Comparison of ENCODE assay signal across 8 cellular contexts in the genomic region with DNA sequence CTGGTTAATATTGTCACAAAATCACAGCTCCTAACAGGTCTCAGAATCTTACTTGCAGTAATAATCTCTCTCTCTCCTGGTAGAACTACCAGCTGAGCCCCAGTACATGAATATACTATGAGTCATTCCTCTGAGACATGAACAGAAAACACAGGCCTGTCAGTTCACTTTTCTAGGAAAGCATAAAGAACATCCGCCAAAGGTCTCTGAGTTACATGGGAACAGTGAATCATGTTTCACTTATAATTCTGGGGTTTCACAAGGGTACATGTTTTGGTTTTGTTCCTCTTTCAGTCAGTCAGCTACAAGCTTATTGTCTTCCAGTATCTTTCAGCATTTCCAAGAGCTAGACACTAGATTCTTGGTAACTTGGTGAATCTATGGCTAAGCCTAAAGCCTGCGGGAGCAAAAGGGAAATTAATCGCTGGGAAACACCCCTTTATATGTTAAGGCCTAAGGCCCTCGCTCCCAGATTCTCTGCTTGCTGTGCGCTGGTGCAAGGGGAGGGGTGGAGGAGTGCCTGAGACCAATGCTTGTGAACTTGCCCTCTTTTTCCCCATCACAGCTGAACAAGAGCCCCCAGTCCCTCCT. TPM values are rescaled to one million over a fixed set of nuclear protein-coding genes. Genes with fewer than 3 reads are reported as not detected.
DNase-seq lines count a peak whose midpoint lies in the region; ATAC-seq and TF ChIP-seq lines count a peak whose summit lies in the region.

No MANE protein-coding gene starts in this region.

- H3K36me3 Mint-ChIP-seq in activated T-helper 17 cell treated with anti-CD3 and anti-CD28 coated beads, Interleukin-2, amount 50 U/mL, for 72 hours (ENCODE audit: low read depth): peaks cover 77% of the 10 kb centered on the region

- no peaks in the 10 kb centered on the region for H3K9me3 ChIP-seq in GM23248 (ENCODE audit: low read depth)
- H3K9me3 ChIP-seq in smooth muscle cell (replicated peaks; ENCODE audit: low read depth): no peaks in the 10 kb centered on the region
- no peaks in the 10 kb centered on the region for H3K9me3 ChIP-seq in ovary

- peak overlapping the region; percentile 92 for H3K27ac Mint-ChIP-seq in activated T-helper 17 cell treated with anti-CD3 and anti-CD28 coated beads, Interleukin-2, amount 50 U/mL, for 72 hours

- intact Hi-C loops in Right ventricle myocardium superior (cut with DNase I): no loop called here
- intact Hi-C loops in ovary (cut with DNase I): loop anchor here in 1 of 4 donors (10.0 kb wide), 1 partner anchor 70 kb away; no protein-coding TSS in a partner anchor

- no peaks in the 10 kb centered on the region for H3K9me3 Mint-ChIP-seq in activated T-helper 17 cell treated with anti-CD3 and anti-CD28 coated beads, Interleukin-2, amount 50 U/mL, for 72 hours

- H3K4me1 Mint-ChIP-seq in activated T-helper 17 cell treated with anti-CD3 and anti-CD28 coated beads, Interleukin-2, amount 50 U/mL, for 72 hours: peaks cover 21% of the 10 kb centered on the region

- no peaks in the 10 kb centered on the region for H3K27me3 Mint-ChIP-seq in activated T-helper 17 cell treated with anti-CD3 and anti-CD28 coated beads, Interleukin-2, amount 50 U/mL, for 72 hours

- peak; percentile 97 for ATAC-seq in activated T-helper 17 cell treated with anti-CD3 and anti-CD28 coated beads, Interleukin-2, amount 50 U/mL, for 72 hours (replicated peaks)
- ATAC-seq in Right ventricle myocardium superior (ENCODE audit: poor library complexity): peak; percentile 65

- peak overlapping the region; percentile 38 for H3K9ac ChIP-seq in GM23248
- H3K9ac ChIP-seq in smooth muscle cell (ENCODE audit: low read depth): peak overlapping the region; percentile 9

- H3K4me3 ChIP-seq in GM12865 (ENCODE audit: low read depth, low read length) (no peak overlapping the region), GM23248 (no peak overlapping the region), smooth muscle cell (no peak overlapping the region), ovary (no peak overlapping the region)

- peak overlapping the region; percentile 82 for H3K4me3 Mint-ChIP-seq in activated T-helper 17 cell treated with anti-CD3 and anti-CD28 coated beads, Interleukin-2, amount 50 U/mL, for 72 hours

- no peak overlapping the region for H2AFZ ChIP-seq in GM23248
- no peak overlapping the region for H2AFZ ChIP-seq in smooth muscle cell (ENCODE audit: low read depth)

- peaks cover 41% of the 10 kb centered on the region for H3F3A ChIP-seq in GM23248 (ENCODE audit: insufficient read depth)
- H3F3A ChIP-seq in smooth muscle cell (ENCODE audit: low read depth): peaks cover 49% of the 10 kb centered on the region

- H3K27me3 ChIP-seq in GM23248 (replicated peaks; ENCODE audit: insufficient read depth) (no peaks in the 10 kb centered on the region), smooth muscle cell (ENCODE audit: low read depth) (no peaks in the 10 kb centered on the region), ovary (no peaks in the 10 kb centered on the region)

- H3K79me2 ChIP-seq in GM23248 (ENCODE audit: insufficient read depth) (peaks cover 20% of the 10 kb centered on the region; the same call in 1 of the 2 replicates), smooth muscle cell (ENCODE audit: low read depth) (peaks cover 7% of the 10 kb centered on the region)

- in situ Hi-C loops in GM23248 (cut with MboI): no loop called here

- H3K36me3 ChIP-seq in GM23248 (ENCODE audit: low read depth) (peaks cover 49% of the 10 kb centered on the region), smooth muscle cell (ENCODE audit: low read depth) (peaks cover 25% of the 10 kb centered on the region), ovary (no peaks in the 10 kb centered on the region)

- H3K4me2 ChIP-seq in GM23248 (ENCODE audit: unreplicated experiment) (peak overlapping the region; percentile 14), smooth muscle cell (peak overlapping the region; percentile 44)

- TF ChIP-seq CTCF in GM12865 (IDR thresholded peaks at IDR 0.05; ENCODE audit: insufficient read depth, low read depth, low read length, missing control alignments) (no peak), smooth muscle cell (IDR thresholded peaks at IDR 0.05; ENCODE audit: borderline replicate concordance, insufficient read depth, poor library complexity, severe bottlenecking) (no peak), ovary (IDR thresholded peaks at IDR 0.05) (no peak)

- H4K20me1 ChIP-seq in GM23248 (ENCODE audit: insufficient read depth): no peaks in the 10 kb centered on the region
- H4K20me1 ChIP-seq in smooth muscle cell (ENCODE audit: low read depth): peaks cover 34% of the 10 kb centered on the region

- DNase-seq in GM12865 (ENCODE audit: low read depth): peak; percentile 94
- peak; percentile 94 for DNase-seq in GM23248
- DNase-seq in M059J (ENCODE audit: low read depth): peak; percentile 92
- DNase-seq in Right ventricle myocardium superior: no peak
- no peak for DNase-seq in smooth muscle cell (lab: John Stamatoyannopoulos, UW; ENCODE audit: unreplicated experiment)
- no peak for DNase-seq in NCI-H345 treated with DMSO at 0.1 percent for 48 hours (lab: John Stamatoyannopoulos, UW; ENCODE audit: unreplicated experiment)
- no peak for DNase-seq in ovary

- 77 to 80% methylated on average over 5 of the region's 5 CpGs for WGBS in GM23248 (ENCODE audit: low coverage in 1 of 2, low lambda C conversion rate in 2 of 2, missing lambda C conversion rate in 2 of 2), 2 experiments
- 75% methylated on average over 5 of the region's 5 CpGs for WGBS in smooth muscle cell (ENCODE audit: low lambda C conversion rate)
- 70 to 75% (median 74%) methylated on average over 5 of the region's 5 CpGs for WGBS in ovary, 3 donors

- no peaks in the 10 kb centered on the region for H3K9me2 ChIP-seq in GM23248 (ENCODE audit: insufficient read depth)

- peak overlapping the region; percentile 72 for H3K27ac ChIP-seq in GM23248
- peak overlapping the region; percentile 87 for H3K27ac ChIP-seq in smooth muscle cell (ENCODE audit: low read depth)
- H3K27ac ChIP-seq in ovary: peak overlapping the region in 1 of 2 donors; percentile 22

- TF ChIP-seq POLR2A in ovary (IDR thresholded peaks at IDR 0.05): no peak

- H3K4me1 ChIP-seq in GM23248 (ENCODE audit: insufficient read depth): peaks cover 17% of the 10 kb centered on the region
- H3K4me1 ChIP-seq in smooth muscle cell (ENCODE audit: low read depth): no peaks in the 10 kb centered on the region
- no peaks in the 10 kb centered on the region for H3K4me1 ChIP-seq in ovary (ENCODE audit: insufficient read depth)

- no peak for TF ChIP-seq EP300 in ovary (IDR thresholded peaks at IDR 0.05)

RNA-seq across cellular contexts. Expression of a gene that starts 31.7 kb away (rescaled TPM):
- 92.8 and 98.3 TPM in 2 replicates for total RNA-seq in GM23248 (2014; rRNA removed; shearing (Covaris generic))
- 113 and 116 TPM in 2 replicates for polyA plus RNA-seq in GM23248 (2016; fragmentation: Nextera tagmentation; extraction: Ambion mirVana)
- 75.2 and 80.1 TPM in 2 replicates for total RNA-seq in M059J (2014; rRNA removed; shearing (Covaris generic))
- total RNA-seq in activated T-helper 17 cell treated with anti-CD3 and anti-CD28 coated beads, Interleukin-2, amount 50 U/mL, for 72 hours: 1 to 10 TPM; 5.8 to 8.5 TPM
- total RNA-seq in Right ventricle myocardium superior: 34.0 TPM
- 117 and 134 TPM in 2 replicates for total RNA-seq in smooth muscle cell
- 127 and 132 TPM in 2 replicates for polyA plus RNA-seq in smooth muscle cell
- total RNA-seq in ovary: 10 to 100 TPM; 39.6 to 54.5 (median 46.7) TPM
- 100 to 1,000 TPM in 1 of 2 donors, 10 to 100 TPM in 1; 43.7 to 125 TPM for polyA plus RNA-seq in ovary

RNA-seq across cellular contexts. Expression of a gene that starts 44.9 kb away (rescaled TPM):
- total RNA-seq in GM23248 (2014; rRNA removed; shearing (Covaris generic)): 35.1 and 37.8 TPM in 2 replicates
- 43.9 and 45.1 TPM in 2 replicates for polyA plus RNA-seq in GM23248 (2016; fragmentation: Nextera tagmentation; extraction: Ambion mirVana)
- total RNA-seq in M059J (2014; rRNA removed; shearing (Covaris generic)): 57.2 and 58.6 TPM in 2 replicates
- total RNA-seq in activated T-helper 17 cell treated with anti-CD3 and anti-CD28 coated beads, Interleukin-2, amount 50 U/mL, for 72 hours: 10 to 100 TPM; 20.0 to 22.5 TPM
- 33.9 TPM for total RNA-seq in Right ventricle myocardium superior
- 31.4 and 51.0 TPM in 2 replicates for total RNA-seq in smooth muscle cell
- polyA plus RNA-seq in smooth muscle cell: 29.9 and 42.9 TPM in 2 replicates
- 100 to 1,000 TPM in 1 of 7 donors, 10 to 100 TPM in 6; 58.9 to 122 (median 81.1) TPM for total RNA-seq in ovary
- 10 to 100 TPM; 50.1 to 75.4 TPM for polyA plus RNA-seq in ovary

RNA-seq across cellular contexts. Expression of a gene that starts 56.7 kb away (rescaled TPM):
- 0.38 and 2.4 TPM in 2 replicates for total RNA-seq in GM23248 (2014; rRNA removed; shearing (Covaris generic))
- 2.0 TPM in 2 replicates for polyA plus RNA-seq in GM23248 (2016; fragmentation: Nextera tagmentation; extraction: Ambion mirVana)
- 1.9 TPM in 2 replicates for total RNA-seq in M059J (2014; rRNA removed; shearing (Covaris generic))
- under 1 TPM; 0.54 to 0.79 TPM for total RNA-seq in activated T-helper 17 cell treated with anti-CD3 and anti-CD28 coated beads, Interleukin-2, amount 50 U/mL, for 72 hours
- total RNA-seq in Right ventricle myocardium superior: 5.7 TPM
- 0.85 and 3.7 TPM in 2 replicates for total RNA-seq in smooth muscle cell
- polyA plus RNA-seq in smooth muscle cell: 0.69 and 1.3 TPM in 2 replicates
- 1 to 10 TPM in 4 of 7 donors, under 1 TPM in 3; 0.34 to 1.7 (median 1.2) TPM for total RNA-seq in ovary
- 1 to 10 TPM in 1 of 2 donors, under 1 TPM in 1; 0.62 to 2.6 TPM for polyA plus RNA-seq in ovary

Comparison
In these comparisons a context has a peak if more than half of its experiments do, and no peak if none do; other contexts are left out.
1. DNase-seq: peak in GM12865 (single experiment), GM23248 (single experiment) and M059J (single experiment); none in Right ventricle myocardium superior (single experiment), smooth muscle cell (single experiment), NCI-H345 treated with DMSO at 0.1 percent for 48 hours (single experiment) and ovary (0 of 5).